26 cellular contexts compared by ENCODE assay signal in the genomic region with DNA sequence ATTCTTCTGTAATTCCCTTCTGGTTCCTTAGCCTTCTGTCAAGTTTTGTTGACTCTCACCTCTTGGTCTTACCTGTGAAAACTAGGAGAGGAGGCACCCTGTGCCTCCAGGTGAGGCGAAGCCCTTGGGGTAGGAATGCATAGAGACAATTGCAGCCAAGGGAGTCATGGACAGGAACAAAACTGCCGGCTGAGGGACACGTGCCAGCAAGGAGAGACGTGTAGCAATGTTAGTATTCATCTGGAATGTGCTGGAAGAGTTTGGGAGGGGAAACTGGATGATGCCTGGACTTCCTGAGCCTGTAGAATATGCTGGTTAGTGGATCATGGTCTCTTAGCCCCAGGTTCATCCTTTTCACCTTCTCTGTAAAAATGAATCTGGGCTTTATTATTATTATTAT. TPM values are rescaled to one million over a fixed set of nuclear protein-coding genes. Genes with fewer than 3 reads are reported as not detected.
DNase-seq lines count a peak whose midpoint lies in the region; ATAC-seq, FAIRE-seq and TF ChIP-seq lines count a peak whose summit lies in the region.
"Had no signal": no experiment of that assay in that cellular context is flagged by ENCODE, and none has a peak within 500 bp of the region (broad histone marks: within the 10 kb centered on the region; RNA-seq: fewer than 3 reads in every experiment).

No MANE protein-coding gene starts in this region.

- H3K36me3 ChIP-seq in MG63, result no peaks in the 10 kb centered on the region
- peaks cover 0 to 3% of the 10 kb centered on the region in 2 donors for H3K36me3 ChIP-seq in small intestine (ENCODE audit: control insufficient read depth in 2 of 2, insufficient read depth in 2 of 2, low read length in 2 of 2)
- H3K36me3 ChIP-seq: BLaER1, Peyer's patch had no signal

- peaks cover 17% of the 10 kb centered on the region for H3K27me3 Mint-ChIP-seq in activated T-cell treated with anti-CD3 and anti-CD28 coated beads, Interleukin-2, amount 50 U/mL, for 24 hours

- no peak for TF ChIP-seq CTCF in foreskin keratinocyte (conservative IDR thresholded peaks at IDR 0.05)

- no peak for FAIRE-seq in small intestine (lab: Jason Lieb, UNC)
- FAIRE-seq: A204.1, G401.6, GM18507 had no signal

- H3K27ac Mint-ChIP-seq in activated T-cell treated with anti-CD3 and anti-CD28 coated beads, Interleukin-2, amount 50 U/mL, for 24 hours, result no peak overlapping the region
- H3K27ac Mint-ChIP-seq: CD4-positive, alpha-beta T cell had no signal

- H3K9me3 ChIP-seq in MG63 (no peaks in the 10 kb centered on the region), small intestine (ENCODE audit: control insufficient read depth, low read depth) (no peaks in the 10 kb centered on the region)
- H3K9me3 ChIP-seq: BLaER1, Peyer's patch had no signal

- H3K27me3 ChIP-seq in MG63 (no peaks in the 10 kb centered on the region), foreskin keratinocyte (peaks cover 22% of the 10 kb centered on the region), small intestine (ENCODE audit: control insufficient read depth in 2 of 2, insufficient read depth in 2 of 2, low read length in 2 of 2) (no peaks in the 10 kb centered on the region)
- H3K27me3 ChIP-seq: Peyer's patch had no signal

- H3K27ac ChIP-seq in foreskin keratinocyte (no peak overlapping the region), small intestine (ENCODE audit: low read depth in 1 of 2, low read length in 1 of 2) (no peak overlapping the region)
- H3K27ac ChIP-seq: BLaER1, HL-60, KMS-11, Peyer's patch had no signal

- no peaks in the 10 kb centered on the region for H3K36me3 Mint-ChIP-seq in activated T-cell treated with anti-CD3 and anti-CD28 coated beads, Interleukin-2, amount 50 U/mL, for 24 hours (ENCODE audit: low read depth)

- WGBS in small intestine, 3 donors, result 60 to 61% (median 60%) methylated on average over 4 of the region's 4 CpGs

- H3K4me3 ChIP-seq in MG63 (no peak overlapping the region), small intestine (ENCODE audit: low read depth in 1 of 2, low read length in 2 of 2) (no peak overlapping the region)
- H3K4me3 ChIP-seq: BLaER1, Peyer's patch had no signal

- no peak overlapping the region for H3K4me3 Mint-ChIP-seq in activated T-cell treated with anti-CD3 and anti-CD28 coated beads, Interleukin-2, amount 50 U/mL, for 24 hours
- H3K4me3 Mint-ChIP-seq: CD4-positive, alpha-beta T cell had no signal

- peaks cover 4% of the 10 kb centered on the region for H3K4me1 Mint-ChIP-seq in activated T-cell treated with anti-CD3 and anti-CD28 coated beads, Interleukin-2, amount 50 U/mL, for 24 hours (ENCODE audit: low read depth)

- peak; percentile 61 for ATAC-seq in foreskin keratinocyte
- no peak for ATAC-seq in GM19455 (IDR thresholded peaks at IDR 0.05; ENCODE audit: unreplicated experiment)

- peaks cover 5% of the 10 kb centered on the region for H3K9me3 Mint-ChIP-seq in activated T-cell treated with anti-CD3 and anti-CD28 coated beads, Interleukin-2, amount 50 U/mL, for 24 hours
- H3K9me3 Mint-ChIP-seq: CD4-positive, alpha-beta T cell had no signal

- H3K4me1 ChIP-seq in foreskin keratinocyte (peaks cover 5% of the 10 kb centered on the region), small intestine (ENCODE audit: control insufficient read depth in 2 of 2, insufficient read depth in 1 of 2, low read depth in 1 of 2, low read length in 1 of 2) (no peaks in the 10 kb centered on the region)

- DNase-seq in AG20443 (ENCODE audit: low spot score) (peak; percentile 52), MG63 (peak; percentile 56), T47D (ENCODE audit: low read depth in 1 of 2, low spot score in 1 of 2) (peak; percentile 57 to 67), foreskin keratinocyte (peak; percentile 59 to 77), small intestine (no peak), DMS53 treated with DMSO at 0.1 percent for 48 hours (lab: John Stamatoyannopoulos, UW; ENCODE audit: unreplicated experiment) (no peak)
- DNase-seq in activated T-cell treated with anti-CD3 and anti-CD28 coated beads, Interleukin-2, amount 50 U/mL, for 24 hours, result no peak
- DNase-seq: CD4-positive, alpha-beta T cell; COR-L47; DMS 273 treated with DMSO at 0.1 percent for 48 hours; DND-41; H7; NCI-H1694; NCI-H2081; NCI-H2171; NCI-H524 treated with DMSO at 0.1 percent for 48 hours; NCI-H82; Peyer's patch; Right ventricle myocardium superior had no signal

- in situ Hi-C loops in T47D (cut with HindIII; ENCODE audit: low pct_unique_long_range_greater_than_20kb, low sequenced_read_pairs), result no loop called here

RNA-seq across cellular contexts. Expression of gene TIAM2, which starts 3.9 kb away (rescaled TPM):
- total RNA-seq in MG63 (2014; rRNA removed; shearing (Covaris generic); ENCODE audit: low replicate concordance), result 2.9 and 4.9 TPM in 2 replicates
- 3.2 TPM in 2 replicates for total RNA-seq in foreskin keratinocyte
- polyA plus RNA-seq in foreskin keratinocyte (2.3 and 2.4 TPM in 2 replicates), small intestine (10 to 100 TPM in 2 of 3 donors, 1 to 10 TPM in 1; 7.8 to 34.4 (median 19.2) TPM)

Comparison
In these comparisons a context has a peak if more than half of its experiments do, and no peak if none do; other contexts are left out.
1. DNase-seq: peak in AG20443 (single experiment), MG63 (single experiment), T47D (2 of 2) and foreskin keratinocyte (2 of 2); none in small intestine (single experiment), DMS53 treated with DMSO at 0.1 percent for 48 hours (single experiment) and activated T-cell treated with anti-CD3 and anti-CD28 coated beads, Interleukin-2, amount 50 U/mL, for 24 hours (single experiment).